18 cellular contexts compared by ENCODE assay signal in genomic region chr4:142485452-142485851, GRCh38.
DNase-seq lines count a peak whose midpoint lies in the region; ATAC-seq, FAIRE-seq and TF ChIP-seq lines count a peak whose summit lies in the region.
"Had no signal": no experiment of that assay in that cellular context is flagged by ENCODE, and none has a peak within 500 bp of the region (broad histone marks: within the 10 kb centered on the region; RNA-seq: fewer than 3 reads in every experiment).

No MANE protein-coding gene starts in this region.

- no peak for DNase-seq in HCT116 (ENCODE audit: low read depth, low spot score)
- DNase-seq in NOMO-1 (lab: John Stamatoyannopoulos, UW; ENCODE audit: unreplicated experiment in 2 of 2), result peak; percentile 77 to 95
- peak; percentile 63 for DNase-seq in SKM-1 treated with dmso at 0.1 percent for 144 hours (lab: John Stamatoyannopoulos, UW; ENCODE audit: unreplicated experiment)
- DNase-seq in Right ventricle myocardium inferior (ENCODE audit: missing footprints), result no peak
- no peak for DNase-seq in frontal cortex (ENCODE audit: low spot score in 2 of 2)
- no peak for DNase-seq in GM19240 (ENCODE audit: insufficient read length, low spot score)
- no peak for DNase-seq in activated CD4-positive, alpha-beta T cell treated with anti-CD3 and anti-CD28 coated beads, Interleukin-2, amount 50 U/mL, for 4 hours
- DNase-seq: DMS53; H9; IMR-90; NCI-H1092; NCI-H1694; NCI-H2107; NCI-H345; NK-92 treated with Interleukin-12 subunit alpha and Interleukin-12 subunit beta, amount 100 ng/mL, for 24 hours; T-helper 1 cell had no signal

- no peak for TF ChIP-seq CTCF in HCT116 (IDR thresholded peaks at IDR 0.05 in 2 of 3, conservative IDR thresholded peaks at IDR 0.05 in 1 of 3; ENCODE audit: borderline replicate concordance in 1 of 3, insufficient read depth in 1 of 3, low read depth in 2 of 3, low read length in 2 of 3)

- TF ChIP-seq POLR2A in HCT116 (IDR thresholded peaks at IDR 0.05; ENCODE audit: borderline replicate concordance, extremely low read depth, insufficient read depth, insufficient read length), result no peak

- no TSS peak for BruUV-seq in HCT116 (replicated peaks; lab: Mats Ljungman, UMichigan)

- H3K79me2 ChIP-seq in HCT116 (ENCODE audit: insufficient read depth, low read length), result no peaks in the 10 kb centered on the region

- RAD21 ChIA-PET in HCT116 (lab: Charles Lee; ENCODE audit: low non-redundant PET in 1 of 2, low total read pairs in 2 of 2, uncharacterized antibody in 2 of 2, unreplicated experiment in 2 of 2), result no interaction called here

- no peaks in the 10 kb centered on the region for H3K27me3 ChIP-seq in HCT116 (ENCODE audit: insufficient read depth, low read length)
- H3K27me3 ChIP-seq: SJSA1 had no signal

- no peak overlapping the region for H3K9ac ChIP-seq in HCT116 (ENCODE audit: low read length)

- H3K27ac ChIP-seq in HCT116 (ENCODE audit: low read depth, low read length), result peak overlapping the region; percentile 23
- H3K27ac ChIP-seq: SJSA1 had no signal

- H3K36me3 ChIP-seq in HCT116 (ENCODE audit: control insufficient read depth in 1 of 2, insufficient read depth in 2 of 2, low read length in 2 of 2), result no peaks in the 10 kb centered on the region
- H3K36me3 ChIP-seq: SJSA1 had no signal

- H3K9me2 ChIP-seq in HCT116 (ENCODE audit: insufficient read depth), result no peaks in the 10 kb centered on the region

- CTCF ChIA-PET in HCT116 (lab: Charles Lee), result no interaction called here

- intact Hi-C loops in HCT116 (cut with micrococcal nuclease), result no loop called here
- intact Hi-C loops in Right ventricle myocardium inferior (cut with DNase I), result no loop called here

- peaks cover 1 to 2% of the 10 kb centered on the region in 2 experiments; a peak in 3 of 4 replicates for H3K4me1 ChIP-seq in HCT116 (ENCODE audit: control insufficient read depth in 1 of 2, insufficient read depth in 2 of 2, low read length in 2 of 2)
- H3K4me1 ChIP-seq: SJSA1 had no signal

- no peak for TF ChIP-seq RAD21 in HCT116 (IDR thresholded peaks at IDR 0.05; ENCODE audit: low read depth)

- no peak overlapping the region for H3K4me3 ChIP-seq in HCT116 (replicated peaks in 1 of 2; ENCODE audit: low read depth in 1 of 2, low read length in 2 of 2)
- H3K4me3 ChIP-seq: SJSA1 had no signal

- no peaks in the 10 kb centered on the region for H3K9me3 ChIP-seq in HCT116 (ENCODE audit: control insufficient read depth in 1 of 2, insufficient read depth in 1 of 2, low read depth in 1 of 2, low read length in 2 of 2)
- H3K9me3 ChIP-seq: SJSA1 had no signal

- no peak for FAIRE-seq in frontal cortex (lab: Jason Lieb, UNC)
- FAIRE-seq: GM12891 had no signal

- no peak for ATAC-seq in HCT116
- ATAC-seq in Right ventricle myocardium inferior, result no peak

- POLR2A ChIA-PET in HCT116 (lab: Charles Lee), result no interaction called here

- H4K20me1 ChIP-seq in HCT116 (ENCODE audit: insufficient read depth), result no peaks in the 10 kb centered on the region

- H2AFZ ChIP-seq in HCT116 (ENCODE audit: low read depth, low read length, poor library complexity, severe bottlenecking), result no peak overlapping the region

- H3K4me2 ChIP-seq in HCT116 (ENCODE audit: low read length), result no peak overlapping the region

TF ChIP-seq in HCT116, 20 proteins besides CTCF, POLR2A, EP300 and RAD21:
- TF ChIP-seq JUND (IDR thresholded peaks at IDR 0.05) (no peak), POLR2AphosphoS5 (IDR thresholded peaks at IDR 0.05; ENCODE audit: low read depth, low read length) (no peak), CEBPB (IDR thresholded peaks at IDR 0.05; ENCODE audit: low read depth) (no peak), EZH2 (IDR thresholded peaks at IDR 0.05) (no peak), TCF7L2 (IDR thresholded peaks at IDR 0.05; ENCODE audit: borderline replicate concordance, extremely low read depth, insufficient read depth, insufficient read length) (no peak)
TF ChIP-seq in HCT116: peak in this region for 0.

Comparison
In these comparisons a context has a peak if more than half of its experiments do, and no peak if none do; other contexts are left out.
1. DNase-seq: peak in NOMO-1 (2 of 2) and SKM-1 treated with dmso at 0.1 percent for 144 hours (single experiment); none in HCT116 (single experiment), Right ventricle myocardium inferior (single experiment), frontal cortex (0 of 2), GM19240 (single experiment) and activated CD4-positive, alpha-beta T cell treated with anti-CD3 and anti-CD28 coated beads, Interleukin-2, amount 50 U/mL, for 4 hours (0 of 2).